Comparison of ENCODE assay signal across 9 cellular contexts in genomic region chr2:170369894-170370293, GRCh38.
DNase-seq lines count a peak whose midpoint lies in the region; ATAC-seq and TF ChIP-seq lines count a peak whose summit lies in the region.
"Had no signal": no experiment of that assay in that cellular context is flagged by ENCODE, and none has a peak within 500 bp of the region (broad histone marks: within the 10 kb centered on the region; RNA-seq: fewer than 3 reads in every experiment).

No MANE protein-coding gene starts in this region.

- DNase-seq in DMS153 treated with DMSO at 0.1 percent for 48 hours (lab: John Stamatoyannopoulos, UW; ENCODE audit: unreplicated experiment) (peak; percentile 27), NAMALWA (ENCODE audit: low spot score) (peak; percentile 59), astrocyte of the cerebellum (ENCODE audit: low read depth) (peak; percentile 13), mesenchymal stem cell (peak; percentile 34), SHP77 (lab: John Stamatoyannopoulos, UW) (no peak), NCI-H187 treated with DMSO at 0.1 percent for 48 hours (lab: John Stamatoyannopoulos, UW) (no peak), NCI-H2107 (lab: John Stamatoyannopoulos, UW) (no peak)
- DNase-seq: T1000 had no signal

- H3K79me1 ChIP-seq in mesenchymal stem cell (replicated peaks; ENCODE audit: low read length, poor library complexity, severe bottlenecking), result no peaks in the 10 kb centered on the region

- H3K4me1 ChIP-seq in mesenchymal stem cell (ENCODE audit: control insufficient read depth, insufficient read depth, low read depth, low read length), result no peaks in the 10 kb centered on the region

- no peak for ATAC-seq in HG03196 (IDR thresholded peaks at IDR 0.05; ENCODE audit: unreplicated experiment)

- in situ Hi-C loops in astrocyte of the cerebellum (cut with HindIII; ENCODE audit: low sequenced_read_pairs), result no loop called here

- no peak overlapping the region for H4K91ac ChIP-seq in mesenchymal stem cell (ENCODE audit: low read length)

- H4K8ac ChIP-seq in mesenchymal stem cell (ENCODE audit: low read length), result no peak overlapping the region

- no peaks in the 10 kb centered on the region for H3K36me3 ChIP-seq in mesenchymal stem cell (ENCODE audit: control insufficient read depth in 1 of 2, insufficient read depth in 2 of 2, low read depth in 1 of 2, low read length in 2 of 2)

- no peak overlapping the region for H3K27ac ChIP-seq in mesenchymal stem cell (ENCODE audit: low read length, poor library complexity, severe bottlenecking)

- no peak overlapping the region for H2BK12ac ChIP-seq in mesenchymal stem cell (ENCODE audit: low read length in 2 of 2)

- no peaks in the 10 kb centered on the region for H3K9me3 ChIP-seq in mesenchymal stem cell (ENCODE audit: control insufficient read depth, low read length)

- no peak for TF ChIP-seq CTCF in astrocyte of the cerebellum (IDR thresholded peaks at IDR 0.05; ENCODE audit: low read depth, low read length, missing control alignments)

- no peak overlapping the region for H2BK120ac ChIP-seq in mesenchymal stem cell (ENCODE audit: low read depth, low read length)

- WGBS in mesenchymal stem cell, result no CpG with 5 or more reads among the region's 1 CpG

- no peak overlapping the region for H2BK15ac ChIP-seq in mesenchymal stem cell (ENCODE audit: low read depth, poor library complexity, severe bottlenecking)

- no peak overlapping the region for H3K14ac ChIP-seq in mesenchymal stem cell (ENCODE audit: low read length in 2 of 2)

- H2BK5ac ChIP-seq in mesenchymal stem cell (ENCODE audit: low read depth, low read length, poor library complexity, severe bottlenecking), result no peak overlapping the region

- H2AFZ ChIP-seq in mesenchymal stem cell (ENCODE audit: low read depth, low read length), result no peak overlapping the region

- H3K9ac ChIP-seq in mesenchymal stem cell (ENCODE audit: low read length), result no peak overlapping the region

- no peak overlapping the region for H2AK5ac ChIP-seq in mesenchymal stem cell (ENCODE audit: low read length, severe bottlenecking)

- H3K4me2 ChIP-seq in mesenchymal stem cell (ENCODE audit: low read length, poor library complexity, severe bottlenecking), result no peak overlapping the region

- no peak overlapping the region for H3K18ac ChIP-seq in mesenchymal stem cell (ENCODE audit: low read depth in 1 of 2, low read length in 2 of 2)

- no peak overlapping the region for H3K23ac ChIP-seq in mesenchymal stem cell (ENCODE audit: low read length in 2 of 2)

- peaks cover 47 to 66% of the 10 kb centered on the region in 2 experiments for H3K27me3 ChIP-seq in mesenchymal stem cell (ENCODE audit: control insufficient read depth in 1 of 2, insufficient read depth in 1 of 2, low read length in 2 of 2)

- H3K4ac ChIP-seq in mesenchymal stem cell (ENCODE audit: low read depth in 1 of 2, low read length in 2 of 2), result no peak overlapping the region

- H3K4me3 ChIP-seq in astrocyte of the cerebellum (ENCODE audit: low read depth, low read length), result no peak overlapping the region
- no peak overlapping the region for H3K4me3 ChIP-seq in mesenchymal stem cell (ENCODE audit: insufficient read depth in 1 of 2, low read depth in 1 of 2, low read length in 2 of 2)

Comparison
In these comparisons a context has a peak if more than half of its experiments do, and no peak if none do; other contexts are left out.
1. DNase-seq: peak in DMS153 treated with DMSO at 0.1 percent for 48 hours (single experiment), NAMALWA (single experiment), astrocyte of the cerebellum (single experiment) and mesenchymal stem cell (single experiment); none in SHP77 (0 of 2), NCI-H187 treated with DMSO at 0.1 percent for 48 hours (single experiment) and NCI-H2107 (single experiment).